8 cellular contexts compared by ENCODE assay signal in genomic region chr12:122837306-122838265, GRCh38. TPM values are rescaled to one million over a fixed set of nuclear protein-coding genes. Genes with fewer than 3 reads are reported as not detected.
DNase-seq lines count a peak whose midpoint lies in the region; ATAC-seq and TF ChIP-seq lines count a peak whose summit lies in the region.

No MANE protein-coding gene starts in this region.

- H3K9me3 Mint-ChIP-seq in endothelial cell (ENCODE audit: unreplicated experiment), result no peaks in the 10 kb centered on the region

- peaks cover 52% of the 10 kb centered on the region for H3K4me1 Mint-ChIP-seq in endothelial cell (ENCODE audit: unreplicated experiment)

- intact Hi-C loops in posterior vena cava (cut with DNase I), result no loop called here

- DNase-seq in NCI-H2029 (lab: John Stamatoyannopoulos, UW), result peak; percentile 36
- DNase-seq in NCI-H2029 treated with DMSO at 0.1 percent for 48 hours (lab: John Stamatoyannopoulos, UW), result no peak
- DNase-seq in NCI-H345 treated with DMSO at 0.1 percent for 48 hours (lab: John Stamatoyannopoulos, UW; ENCODE audit: unreplicated experiment), result peak; percentile 9
- no peak for DNase-seq in endothelial cell (ENCODE audit: low spot score)
- peak; percentile 29 for DNase-seq in posterior vena cava (ENCODE audit: low spot score)

- H3K27me3 Mint-ChIP-seq in endothelial cell (ENCODE audit: unreplicated experiment), result peaks cover 28% of the 10 kb centered on the region

- H3K4me3 Mint-ChIP-seq in endothelial cell (ENCODE audit: unreplicated experiment), result peak overlapping the region; percentile 96

- H3K36me3 Mint-ChIP-seq in endothelial cell (ENCODE audit: low read depth, unreplicated experiment), result peaks cover 48% of the 10 kb centered on the region

- TF ChIP-seq CTCF in endothelial cell (IDR thresholded peaks at IDR 0.05; ENCODE audit: unreplicated experiment), result no peak

- ATAC-seq in GM19351 (IDR thresholded peaks at IDR 0.05; ENCODE audit: unreplicated experiment), result no peak
- no peak for ATAC-seq in GM21786 (IDR thresholded peaks at IDR 0.05; ENCODE audit: unreplicated experiment)
- no peak for ATAC-seq in GM18861 (IDR thresholded peaks at IDR 0.05; ENCODE audit: unreplicated experiment)

- no peak overlapping the region for H3K27ac Mint-ChIP-seq in endothelial cell (ENCODE audit: unreplicated experiment)

RNA-seq across cellular contexts. Expression of gene HIP1R, which starts 2.3 kb away (rescaled TPM):
- total RNA-seq in endothelial cell (ENCODE audit: unreplicated experiment) (117 TPM), posterior vena cava (10 to 100 TPM; 12.8 to 19.3 TPM)

RNA-seq across cellular contexts. Expression of gene VPS37B, which starts 58.3 kb away (rescaled TPM):
- total RNA-seq in endothelial cell (ENCODE audit: unreplicated experiment), result 13.8 TPM
- 10 to 100 TPM; 18.3 to 22.3 TPM for total RNA-seq in posterior vena cava

Comparison
In these comparisons a context has a peak if more than half of its experiments do, and no peak if none do; other contexts are left out.
1. DNase-seq: peak in NCI-H2029 (single experiment), NCI-H345 treated with DMSO at 0.1 percent for 48 hours (single experiment) and posterior vena cava (single experiment); none in NCI-H2029 treated with DMSO at 0.1 percent for 48 hours (single experiment) and endothelial cell (single experiment).